13 cellular contexts compared by ENCODE assay signal in the genomic region with DNA sequence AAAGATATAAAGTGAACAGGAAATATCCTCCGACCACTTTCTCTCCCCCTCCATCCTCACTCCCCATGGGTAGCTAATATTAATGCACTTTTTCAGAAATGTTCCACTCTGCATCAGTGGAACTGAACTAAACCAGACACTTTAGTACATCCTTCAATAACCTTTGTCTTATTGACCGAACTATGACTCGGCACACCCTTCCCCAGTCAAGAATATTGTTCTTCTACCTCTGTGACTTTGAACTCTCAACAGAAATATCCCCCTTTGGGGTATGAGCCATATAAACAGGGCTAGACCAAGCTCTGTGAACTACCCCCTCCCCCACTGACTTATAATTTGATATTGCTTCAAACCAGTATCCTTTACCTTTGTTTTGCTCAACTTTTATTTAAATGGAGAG. TPM values are rescaled to one million over a fixed set of nuclear protein-coding genes. Genes with fewer than 3 reads are reported as not detected.
DNase-seq lines count a peak whose midpoint lies in the region; ATAC-seq, FAIRE-seq and TF ChIP-seq lines count a peak whose summit lies in the region.
"Had no signal": no experiment of that assay in that cellular context is flagged by ENCODE, and none has a peak within 500 bp of the region (broad histone marks: within the 10 kb centered on the region; RNA-seq: fewer than 3 reads in every experiment).

No MANE protein-coding gene starts in this region.

- TF ChIP-seq EP300 in A549 (IDR thresholded peaks at IDR 0.05) = no peak

- H3K4me3 ChIP-seq in A549 = peak overlapping the region; percentile 29
- no peak overlapping the region for H3K4me3 ChIP-seq in liver (ENCODE audit: low read depth in 1 of 3, low read length in 3 of 3)
- no peak overlapping the region for H3K4me3 ChIP-seq in skeletal muscle tissue (ENCODE audit: low read length in 3 of 3)
- H3K4me3 ChIP-seq: K562 had no signal

- H3K4me1 ChIP-seq in A549 = peaks cover 82% of the 10 kb centered on the region
- peaks cover 11 to 46% (median 28%) of the 10 kb centered on the region in 4 donors for H3K4me1 ChIP-seq in liver (ENCODE audit: control insufficient read depth in 4 of 4, insufficient read depth in 4 of 4, low read length in 3 of 4)
- peaks cover 25 to 29% (median 29%) of the 10 kb centered on the region in 3 donors for H3K4me1 ChIP-seq in skeletal muscle tissue (ENCODE audit: control insufficient read depth in 3 of 3, insufficient read depth in 3 of 3, low read length in 3 of 3)

- 6% methylated on average over 3 of the region's 3 CpGs for WGBS in A549 (ENCODE audit: missing lambda C conversion rate)
- 57% methylated on average over 3 of the region's 3 CpGs for WGBS in liver

- no peak for TF ChIP-seq POLR2A in A549 (IDR thresholded peaks at IDR 0.05; ENCODE audit: low read length)

- H3K27me3 Mint-ChIP-seq in HFFc6 (ENCODE audit: insufficient read depth) = peaks cover 1% of the 10 kb centered on the region; the same call in 1 of the 2 replicates
- H3K27me3 Mint-ChIP-seq in activated CD8-positive, alpha-beta memory T cell treated with anti-CD3 and anti-CD28 coated beads, Interleukin-2, amount 10 ng/mL, durations not matched to agents 7 days and 5 days = peaks cover 24% of the 10 kb centered on the region

- TF ChIP-seq RAD21 in A549 (conservative IDR thresholded peaks at IDR 0.05 in 1 of 2, IDR thresholded peaks at IDR 0.05 in 1 of 2) (no peak), liver (IDR thresholded peaks at IDR 0.05) (no peak)

- no peak for TF ChIP-seq CTCF in A549 (IDR thresholded peaks at IDR 0.05)
- no peak for TF ChIP-seq CTCF in HFFc6 (IDR thresholded peaks at IDR 0.05)
- TF ChIP-seq CTCF in liver (IDR thresholded peaks at IDR 0.05; ENCODE audit: low read depth, low read length, missing input control) = no peak

- H3K4me2 ChIP-seq in A549 = peak overlapping the region; percentile 85

- no peaks in the 10 kb centered on the region for H3K36me3 ChIP-seq in liver (ENCODE audit: control insufficient read depth in 4 of 4, insufficient read depth in 3 of 4, low read depth in 1 of 4, low read length in 3 of 4)
- H3K36me3 ChIP-seq in skeletal muscle tissue (ENCODE audit: control insufficient read depth in 3 of 3, insufficient read depth in 3 of 3, low read length in 3 of 3) = no peaks in the 10 kb centered on the region

- H3K36me3 Mint-ChIP-seq in HFFc6 (ENCODE audit: low read depth) = peaks cover 3% of the 10 kb centered on the region
- no peaks in the 10 kb centered on the region for H3K36me3 Mint-ChIP-seq in activated CD8-positive, alpha-beta memory T cell treated with anti-CD3 and anti-CD28 coated beads, Interleukin-2, amount 10 ng/mL, durations not matched to agents 7 days and 5 days
- H3K36me3 Mint-ChIP-seq: CD4-positive, CD25-positive, alpha-beta regulatory T cell had no signal

- no peaks in the 10 kb centered on the region for H3K9me3 ChIP-seq in A549
- no peaks in the 10 kb centered on the region for H3K9me3 ChIP-seq in liver (ENCODE audit: control insufficient read depth in 4 of 4, low read length in 3 of 4)
- no peaks in the 10 kb centered on the region for H3K9me3 ChIP-seq in skeletal muscle tissue (ENCODE audit: control insufficient read depth in 3 of 3, low read length in 3 of 3)

- H3K9ac ChIP-seq in liver (ENCODE audit: low read depth in 1 of 2, low read length in 2 of 2) (no peak overlapping the region), skeletal muscle tissue (ENCODE audit: low read depth in 1 of 3, low read length in 3 of 3) (peak overlapping the region; percentile 8 to 52 (median 24))

- H3K9me3 Mint-ChIP-seq in HFFc6 = no peaks in the 10 kb centered on the region
- no peaks in the 10 kb centered on the region for H3K9me3 Mint-ChIP-seq in activated CD8-positive, alpha-beta memory T cell treated with anti-CD3 and anti-CD28 coated beads, Interleukin-2, amount 10 ng/mL, durations not matched to agents 7 days and 5 days (ENCODE audit: low read depth)

- peaks cover 87% of the 10 kb centered on the region for H3K4me1 Mint-ChIP-seq in HFFc6 (ENCODE audit: low read depth)
- H3K4me1 Mint-ChIP-seq in activated CD8-positive, alpha-beta memory T cell treated with anti-CD3 and anti-CD28 coated beads, Interleukin-2, amount 10 ng/mL, durations not matched to agents 7 days and 5 days = peaks cover 5% of the 10 kb centered on the region

- H3K27ac ChIP-seq in A549 (peak overlapping the region; percentile 80 to 88), liver (ENCODE audit: low read depth in 1 of 2, low read length in 2 of 2) (peak overlapping the region; percentile 41 to 83), skeletal muscle tissue (ENCODE audit: low read depth, low read length) (peak overlapping the region; percentile 85)

- H3K27me3 ChIP-seq in liver (ENCODE audit: control insufficient read depth in 4 of 4, insufficient read depth in 4 of 4, low read length in 3 of 4) (no peaks in the 10 kb centered on the region), skeletal muscle tissue (ENCODE audit: control insufficient read depth in 3 of 3, insufficient read depth in 3 of 3, low read length in 3 of 3) (no peaks in the 10 kb centered on the region)

- POLR2A ChIA-PET in A549 (lab: Yijun Ruan, JAX) = interaction anchor here (1.9 to 2.1 kb wide), 2 partner anchors 133 to 174 kb away, joined by 7 to 13 read pairs; partner anchors contain the start of gene MET

- ATAC-seq in A549 (no peak), HG03521 (IDR thresholded peaks at IDR 0.05; ENCODE audit: unreplicated experiment) (no peak), HG03135 (IDR thresholded peaks at IDR 0.05; ENCODE audit: unreplicated experiment) (no peak)
- ATAC-seq in activated CD8-positive, alpha-beta memory T cell treated with anti-CD3 and anti-CD28 coated beads, Interleukin-2, amount 10 ng/mL, durations not matched to agents 7 days and 5 days = no peak
- ATAC-seq: K562 had no signal

- CTCF ChIA-PET in A549 (lab: Yijun Ruan, JAX) = interaction anchor here (0.9 to 4.2 kb wide), 14 partner anchors 11 to 631 kb away, joined by 3 to 32 read pairs (median 4); partner anchors contain the start of gene MET
- CTCF ChIA-PET in activated CD8-positive, alpha-beta memory T cell treated with anti-CD3 and anti-CD28 coated beads, Interleukin-2, amount 10 ng/mL, durations not matched to agents 7 days and 5 days (lab: Charles Lee) = no interaction called here

- peak overlapping the region; percentile 61 for H3K27ac Mint-ChIP-seq in HFFc6
- H3K27ac Mint-ChIP-seq in activated CD8-positive, alpha-beta memory T cell treated with anti-CD3 and anti-CD28 coated beads, Interleukin-2, amount 10 ng/mL, durations not matched to agents 7 days and 5 days = no peak overlapping the region
- H3K27ac Mint-ChIP-seq: CD4-positive, CD25-positive, alpha-beta regulatory T cell had no signal

- H3K4me3 Mint-ChIP-seq in HFFc6 = no peak overlapping the region
- H3K4me3 Mint-ChIP-seq in activated CD8-positive, alpha-beta memory T cell treated with anti-CD3 and anti-CD28 coated beads, Interleukin-2, amount 10 ng/mL, durations not matched to agents 7 days and 5 days = no peak overlapping the region
- H3K4me3 Mint-ChIP-seq: CD4-positive, CD25-positive, alpha-beta regulatory T cell had no signal

- no peak for FAIRE-seq in A549 (lab: Jason Lieb, UNC)
- FAIRE-seq: H54, HTR-8/SVneo, K562 had no signal

- DNase-seq in A549 (ENCODE audit: low read depth in 1 of 2, low spot score in 1 of 2) = peak in 1 of 2 experiments; percentile 41
- no peak for DNase-seq in HFFc6
- DNase-seq in activated CD8-positive, alpha-beta memory T cell treated with anti-CD3 and anti-CD28 coated beads, Interleukin-2, amount 10 ng/mL, durations not matched to agents 7 days and 5 days = no peak
- no peak for DNase-seq in NCI-H1694 (lab: John Stamatoyannopoulos, UW)
- DNase-seq: ACHN; CD4-positive, CD25-positive, alpha-beta regulatory T cell had no signal

TF ChIP-seq in A549, 52 proteins besides CTCF, POLR2A, EP300 and RAD21 (continues in another document):
- TF ChIP-seq, protein P1, sequence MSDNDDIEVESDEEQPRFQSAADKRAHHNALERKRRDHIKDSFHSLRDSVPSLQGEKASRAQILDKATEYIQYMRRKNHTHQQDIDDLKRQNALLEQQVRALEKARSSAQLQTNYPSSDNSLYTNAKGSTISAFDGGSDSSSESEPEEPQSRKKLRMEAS (IDR thresholded peaks at IDR 0.05) = no peak
- TF ChIP-seq FOXS1 (CRISPR knock-in tag; IDR thresholded peaks at IDR 0.05) (no peak), JUNB (IDR thresholded peaks at IDR 0.05) (no peak)
- TF ChIP-seq, protein P2, sequence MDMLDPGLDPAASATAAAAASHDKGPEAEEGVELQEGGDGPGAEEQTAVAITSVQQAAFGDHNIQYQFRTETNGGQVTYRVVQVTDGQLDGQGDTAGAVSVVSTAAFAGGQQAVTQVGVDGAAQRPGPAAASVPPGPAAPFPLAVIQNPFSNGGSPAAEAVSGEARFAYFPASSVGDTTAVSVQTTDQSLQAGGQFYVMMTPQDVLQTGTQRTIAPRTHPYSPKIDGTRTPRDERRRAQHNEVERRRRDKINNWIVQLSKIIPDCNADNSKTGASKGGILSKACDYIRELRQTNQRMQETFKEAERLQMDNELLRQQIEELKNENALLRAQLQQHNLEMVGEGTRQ (IDR thresholded peaks at IDR 0.05) = no peak

TF ChIP-seq in liver, 16 proteins besides CTCF, POLR2A, EP300 and RAD21:
- TF ChIP-seq RXRA (IDR thresholded peaks at IDR 0.05) (peak in 1 of 2 donors; percentile 0), TAF1 (conservative IDR thresholded peaks at IDR 0.05) (no peak)

RNA-seq across cellular contexts. Expression of gene CAPZA2, which starts 57.9 kb away (rescaled TPM):
- polyA plus RNA-seq in A549 (2011; rRNA removed) (144 and 213 TPM in 2 replicates), A549 (2017; fragmentation: RNase III; extraction: RNeasy Plus Mini Kit Qiagen cat#74134 plus additional on column Dnase treatment) (144 to 151 TPM (median 151 TPM) in 3 replicates), liver (10 to 100 TPM; 45.1 to 73.9 TPM)
- 29.9 and 30.0 TPM in 2 replicates for polyA plus RNA-seq in A549 (2012; cell fraction: cytosol; rRNA removed)
- polyA plus RNA-seq in A549 (2012; cell fraction: nucleus; rRNA removed) = 7.2 and 11.9 TPM in 2 replicates
- 34.0 and 38.8 TPM in 2 replicates for polyA minus RNA-seq in A549 (2011; rRNA and poly(A)+ RNA removed)
- 100 to 1,000 TPM; 216 to 311 (median 275) TPM for total RNA-seq in HFFc6 (2021; fragmentation: NEBNext Ultra II Directional; extraction: Animal tissue kit (Norgen Biotek cat#: 25700))
- total RNA-seq in liver (10 to 100 TPM; 64.3 to 90.0 TPM), skeletal muscle tissue (72.5 TPM)
- total RNA-seq in activated CD8-positive, alpha-beta memory T cell treated with anti-CD3 and anti-CD28 coated beads, Interleukin-2, amount 10 ng/mL, durations not matched to agents 7 days and 5 days = 100 to 1,000 TPM in 1 of 2 experiments, 10 to 100 TPM in 1; 90.9 to 135 TPM

Comparison
In these comparisons a context has a peak if more than half of its experiments do, and no peak if none do; other contexts are left out.
1. H3K9ac ChIP-seq: peak in skeletal muscle tissue (3 of 3); none in liver (0 of 2).
2. Peak in every context shown above with its lines, with median percentiles within 50 percentile points of each other: H3K27ac ChIP-seq.